Comparison of ENCODE assay signal across 8 cellular contexts in the genomic region with DNA sequence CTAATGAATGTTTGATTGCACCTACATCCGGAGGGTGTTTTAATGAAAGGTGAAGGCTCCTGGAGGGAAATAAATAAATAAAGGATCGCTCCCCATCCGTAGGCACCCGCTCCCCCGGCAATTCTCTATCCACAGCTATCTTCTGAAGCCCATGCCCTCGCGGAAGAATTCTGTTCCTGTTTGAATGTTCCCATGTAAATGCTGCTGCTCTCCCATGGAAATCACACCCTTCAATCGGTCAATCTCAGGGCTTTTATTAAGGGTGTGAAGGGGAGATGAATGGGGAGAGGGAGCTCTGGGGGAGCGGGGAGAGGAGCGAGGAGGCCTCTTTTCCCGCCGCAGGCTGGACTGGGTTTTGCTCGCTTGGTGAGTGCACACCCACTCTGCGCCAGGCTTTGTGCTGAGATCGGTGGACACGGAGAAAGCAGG. TPM values are rescaled to one million over a fixed set of nuclear protein-coding genes. Genes with fewer than 3 reads are reported as not detected.
DNase-seq lines count a peak whose midpoint lies in the region; ATAC-seq and TF ChIP-seq lines count a peak whose summit lies in the region.

No MANE protein-coding gene starts in this region.

- H3K9me2 ChIP-seq in Karpas-422 (replicated peaks; ENCODE audit: insufficient read depth, low read length) = no peaks in the 10 kb centered on the region

- H4K20me1 ChIP-seq in BLaER1 (no peaks in the 10 kb centered on the region), Karpas-422 (ENCODE audit: insufficient read depth, low read depth, low read length) (no peaks in the 10 kb centered on the region)

- H3K9me3 Mint-ChIP-seq in dendritic cell treated with granulocyte-macrophage colony-stimulating factor and Interleukin-4, amounts not matched to agents 40 ng/mL and 50 ng/mL, for 4 days = no peaks in the 10 kb centered on the region
- H3K9me3 Mint-ChIP-seq in nephron progenitor cell = no peaks in the 10 kb centered on the region
- H3K9me3 Mint-ChIP-seq in T-cell = no peaks in the 10 kb centered on the region

- POLR2A ChIA-PET in T-cell (lab: Charles Lee) = no interaction called here

- H3K4me3 ChIP-seq in BLaER1 (peak overlapping the region; percentile 66; the same call in 1 of the 2 replicates), Karpas-422 (ENCODE audit: low read length) (peak overlapping the region; percentile 64; the same call in 1 of the 2 replicates)

- no peak for DNase-seq in Karpas-422
- DNase-seq in nephron progenitor cell = no peak
- no peak for DNase-seq in DMS114 treated with DMSO at 0.1 percent for 48 hours (lab: John Stamatoyannopoulos, UW; ENCODE audit: unreplicated experiment)
- no peak for DNase-seq in SIG-M5 (lab: John Stamatoyannopoulos, UW)
- DNase-seq in NCI-H446 (lab: John Stamatoyannopoulos, UW) = no peak
- no peak for DNase-seq in T-cell

- no peak overlapping the region for H3K27ac Mint-ChIP-seq in dendritic cell treated with granulocyte-macrophage colony-stimulating factor and Interleukin-4, amounts not matched to agents 40 ng/mL and 50 ng/mL, for 4 days
- H3K27ac Mint-ChIP-seq in nephron progenitor cell (no peak overlapping the region), T-cell (peak overlapping the region in 1 of 2 donors; percentile 40)

- H3K79me2 ChIP-seq in Karpas-422 (ENCODE audit: low read length) = no peaks in the 10 kb centered on the region

- H3K4me1 ChIP-seq in BLaER1 = peaks cover 23% of the 10 kb centered on the region
- H3K4me1 ChIP-seq in Karpas-422 (ENCODE audit: low read length) = peaks cover 18% of the 10 kb centered on the region

- intact Hi-C loops in dendritic cell treated with granulocyte-macrophage colony-stimulating factor and Interleukin-4, amounts not matched to agents 40 ng/mL and 50 ng/mL, for 4 days (cut with micrococcal nuclease) = no loop called here

- H3K27me3 ChIP-seq in BLaER1 (peaks cover 35% of the 10 kb centered on the region), Karpas-422 (ENCODE audit: low read length) (no peaks in the 10 kb centered on the region)

- no peak overlapping the region for H2AFZ ChIP-seq in Karpas-422 (ENCODE audit: low read length)

- H3K9ac ChIP-seq in BLaER1 (no peak overlapping the region), Karpas-422 (ENCODE audit: low read length) (no peak overlapping the region)

- no peak for ATAC-seq in T-cell (replicated peaks in 1 of 4)

- peak overlapping the region; percentile 76 for H3K4me3 Mint-ChIP-seq in dendritic cell treated with granulocyte-macrophage colony-stimulating factor and Interleukin-4, amounts not matched to agents 40 ng/mL and 50 ng/mL, for 4 days
- H3K4me3 Mint-ChIP-seq in nephron progenitor cell = peak overlapping the region; percentile 77
- H3K4me3 Mint-ChIP-seq in T-cell = peak overlapping the region in 1 of 3 donors; percentile 76

- peaks cover 17% of the 10 kb centered on the region for H3K4me1 Mint-ChIP-seq in dendritic cell treated with granulocyte-macrophage colony-stimulating factor and Interleukin-4, amounts not matched to agents 40 ng/mL and 50 ng/mL, for 4 days (ENCODE audit: low read depth)
- H3K4me1 Mint-ChIP-seq in nephron progenitor cell (peaks cover 12% of the 10 kb centered on the region), T-cell (peaks cover 8 to 22% (median 15%) of the 10 kb centered on the region in 3 donors)

- TF ChIP-seq CTCF in nephron progenitor cell (IDR thresholded peaks at IDR 0.05) = no peak

- H3K36me3 ChIP-seq in BLaER1 (no peaks in the 10 kb centered on the region), Karpas-422 (ENCODE audit: insufficient read depth, low read length) (no peaks in the 10 kb centered on the region)

- CTCF ChIA-PET in T-cell (lab: Charles Lee) = interaction anchor here (0.6 to 2.4 kb wide), 16 partner anchors 10 to 983 kb away, joined by 3 to 18 read pairs (median 4); a partner anchor contains a TSS

- H3K27me3 Mint-ChIP-seq in dendritic cell treated with granulocyte-macrophage colony-stimulating factor and Interleukin-4, amounts not matched to agents 40 ng/mL and 50 ng/mL, for 4 days = peaks cover 25% of the 10 kb centered on the region
- H3K27me3 Mint-ChIP-seq in nephron progenitor cell (ENCODE audit: low read depth, poor library complexity) (peaks cover 4% of the 10 kb centered on the region), T-cell (peaks cover 22 to 23% of the 10 kb centered on the region in 2 donors)

- H3K4me2 ChIP-seq in BLaER1 = peak overlapping the region; percentile 94
- peak overlapping the region; percentile 71 for H3K4me2 ChIP-seq in Karpas-422 (ENCODE audit: low read depth, low read length, poor library complexity, severe bottlenecking)

- H3K9me3 ChIP-seq in BLaER1 (no peaks in the 10 kb centered on the region), Karpas-422 (ENCODE audit: low read length) (no peaks in the 10 kb centered on the region)

- H3K27ac ChIP-seq in BLaER1 = no peak overlapping the region
- H3K27ac ChIP-seq in Karpas-422 (ENCODE audit: low read length) = no peak overlapping the region

- H3K36me3 Mint-ChIP-seq in dendritic cell treated with granulocyte-macrophage colony-stimulating factor and Interleukin-4, amounts not matched to agents 40 ng/mL and 50 ng/mL, for 4 days (ENCODE audit: low read depth) = no peaks in the 10 kb centered on the region
- H3K36me3 Mint-ChIP-seq in nephron progenitor cell (ENCODE audit: low read depth) (no peaks in the 10 kb centered on the region), T-cell (no peaks in the 10 kb centered on the region)

RNA-seq across cellular contexts. Expression of a gene that starts 21.1 kb away (rescaled TPM):
- 0.07 TPM in 1 of 2 replicates, not detected in the other for total RNA-seq in Karpas-422 (2014; rRNA removed; shearing (Covaris generic); ENCODE audit: low replicate concordance)
- 10 to 100 TPM in 3 of 5 donors, 1 to 10 TPM in 2; 1.2 to 25.6 (median 20.5) TPM for total RNA-seq in T-cell

RNA-seq across cellular contexts. Expression of a gene that starts 51.9 kb away (rescaled TPM):
- 14.6 and 19.3 TPM in 2 replicates for total RNA-seq in Karpas-422 (2014; rRNA removed; shearing (Covaris generic); ENCODE audit: low replicate concordance)
- total RNA-seq in T-cell = 100 to 1,000 TPM in 3 of 5 donors, 10 to 100 TPM in 2; 68.5 to 103 (median 101) TPM
